ENCODE assay signal across 18 cellular contexts in the genomic region with DNA sequence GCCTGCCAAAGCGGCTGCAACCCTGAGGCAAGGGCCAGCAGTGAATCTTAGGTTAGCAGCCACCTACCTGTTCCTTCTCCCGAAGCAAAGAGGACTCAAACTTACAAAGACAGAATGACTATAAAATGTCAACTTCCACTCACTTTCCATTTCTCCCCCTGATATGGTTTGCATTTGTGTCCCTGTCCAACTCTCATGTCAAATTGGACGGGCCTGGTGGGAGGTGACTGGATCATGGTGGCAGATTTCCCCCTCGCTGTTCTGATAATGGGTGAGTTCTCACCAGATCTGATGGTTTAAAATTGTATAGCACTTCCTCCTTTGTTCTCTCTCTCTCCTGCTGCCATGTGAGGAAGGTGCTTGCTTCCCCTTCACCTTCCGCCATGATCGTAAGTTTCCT. TPM values are rescaled to one million over a fixed set of nuclear protein-coding genes. Genes with fewer than 3 reads are reported as not detected.
DNase-seq lines count a peak whose midpoint lies in the region; ATAC-seq, FAIRE-seq and TF ChIP-seq lines count a peak whose summit lies in the region.
"Had no signal": no experiment of that assay in that cellular context is flagged by ENCODE, and none has a peak within 500 bp of the region (broad histone marks: within the 10 kb centered on the region; RNA-seq: fewer than 3 reads in every experiment).

No MANE protein-coding gene starts in this region.

- H4K8ac ChIP-seq in H9 (replicated peaks; ENCODE audit: insufficient read length, low read depth, low read length) (no peak overlapping the region), H1 (ENCODE audit: extremely low read depth, insufficient read depth, low read length) (no peak overlapping the region)

- DNase-seq in H9 = no peak
- no peak for DNase-seq in WTC11 (ENCODE audit: low spot score)
- no peak for DNase-seq in H1 (ENCODE audit: low read depth in 1 of 2, low spot score in 2 of 2)
- DNase-seq in kidney tubule cell (ENCODE audit: low spot score) = no peak
- DNase-seq in activated CD4-positive, CD25-positive, alpha-beta regulatory T cell treated with anti-CD3 and anti-CD28 coated beads, Interleukin-2, amount 50 U/mL, for 72 hours = no peak
- no peak for DNase-seq in HTR-8/SVneo (ENCODE audit: insufficient read length, low spot score)
- DNase-seq in retina = no peak
- DNase-seq: ACHN; BE2C; Caco-2; CD4-positive, alpha-beta T cell; GM23248 had no signal

- H3K18ac ChIP-seq in H9 (ENCODE audit: insufficient read length, low read depth, low read length) = no peak overlapping the region
- no peak overlapping the region for H3K18ac ChIP-seq in H1 (ENCODE audit: extremely low read depth, low read length)

- H4K91ac ChIP-seq in H9 (ENCODE audit: insufficient read length, low read depth, low read length) = no peak overlapping the region
- H4K91ac ChIP-seq in H1 (replicated peaks; ENCODE audit: insufficient read length, low read length) = no peak overlapping the region

- peaks cover 10 to 11% of the 10 kb centered on the region in 2 experiments for H3K9me3 Mint-ChIP-seq in H9
- peaks cover 12% of the 10 kb centered on the region for H3K9me3 Mint-ChIP-seq in WTC11

- H3K79me2 ChIP-seq in H9 (ENCODE audit: insufficient read depth, low read length) = no peaks in the 10 kb centered on the region
- no peaks in the 10 kb centered on the region for H3K79me2 ChIP-seq in H1 (ENCODE audit: control insufficient read depth in 1 of 2, insufficient read depth in 2 of 2, low read length in 2 of 2)

- TF ChIP-seq POLR2A in H1 (IDR thresholded peaks at IDR 0.05; ENCODE audit: control extremely low read depth in 1 of 2, low read depth in 2 of 2, low read length in 2 of 2) = no peak

- no peaks in the 10 kb centered on the region for H3K36me3 ChIP-seq in H1 (ENCODE audit: control insufficient read depth in 2 of 4, insufficient read depth in 4 of 4, low read length in 3 of 4)
- H3K36me3 ChIP-seq: BE2C had no signal

- no peak overlapping the region for H3K56ac ChIP-seq in H9 (ENCODE audit: insufficient read length, low read depth, low read length)
- H3K56ac ChIP-seq in H1 (replicated peaks; ENCODE audit: insufficient read length, low read depth, low read length) = no peak overlapping the region

- CTCF ChIA-PET in WTC11 (lab: Charles Lee) = interaction anchor here (0.8 to 1.4 kb wide), 4 partner anchors 9 to 214 kb away, joined by 3 to 15 read pairs (median 4); a partner anchor contains a TSS
- CTCF ChIA-PET in H1 (lab: Charles Lee; ENCODE audit: partially characterized antibody) = interaction anchor here (1.1 kb wide), 1 partner anchor 9 kb away, joined by 3 read pairs; no protein-coding TSS in a partner anchor

- peaks cover 3 to 14% (median 5%) of the 10 kb centered on the region in 3 experiments; a peak in 6 of 7 replicates for H3K36me3 Mint-ChIP-seq in H9 (ENCODE audit: insufficient read depth in 1 of 3, low read depth in 3 of 3)
- peaks cover 10% of the 10 kb centered on the region for H3K36me3 Mint-ChIP-seq in WTC11

- H3K4ac ChIP-seq in H9 (ENCODE audit: low read depth, low read length) = no peak overlapping the region
- no peak overlapping the region for H3K4ac ChIP-seq in H1 (replicated peaks; ENCODE audit: insufficient read length, low read depth, low read length)

- H3T11ph ChIP-seq in H9 (ENCODE audit: low read length) = no peak overlapping the region

- no peak overlapping the region for H2AFZ ChIP-seq in H9 (ENCODE audit: low read length)
- H2AFZ ChIP-seq in H1 (ENCODE audit: low read length) = peak overlapping the region; percentile 80
- H2AFZ ChIP-seq: GM23248 had no signal

- TF ChIP-seq RAD21 in H1 (IDR thresholded peaks at IDR 0.05 in 1 of 2, conservative IDR thresholded peaks at IDR 0.05 in 1 of 2; ENCODE audit: low read depth in 2 of 2, low read length in 2 of 2) = no peak

- H3K23ac ChIP-seq in H9 (ENCODE audit: insufficient read length, low read depth, low read length) (no peak overlapping the region), H1 (ENCODE audit: insufficient read length) (no peak overlapping the region)

- H3K27ac Mint-ChIP-seq in H9 (peak overlapping the region; percentile 74 to 93 (median 85); a peak in 5 of 7 replicates), WTC11 (peak overlapping the region; percentile 24; the same call in 1 of the 2 replicates)
- H3K27ac Mint-ChIP-seq: CD4-positive, alpha-beta T cell had no signal

- no peak overlapping the region for H2BK15ac ChIP-seq in H9 (ENCODE audit: low read depth, low read length)
- no peak overlapping the region for H2BK15ac ChIP-seq in H1 (ENCODE audit: low read length)

- H3K9ac ChIP-seq in H9 (ENCODE audit: extremely low read depth, insufficient read length, low read length) (no peak overlapping the region), H1 (replicated peaks in 1 of 4; ENCODE audit: extremely low read depth in 1 of 4, low read depth in 3 of 4, low read length in 3 of 4) (no peak overlapping the region)
- H3K9ac ChIP-seq: GM23248 had no signal

- H3K4me1 Mint-ChIP-seq in H9 (peaks cover 36% of the 10 kb centered on the region in 2 experiments), WTC11 (peaks cover 38% of the 10 kb centered on the region)

- H3K4me1 ChIP-seq in H9 (ENCODE audit: insufficient read depth, low read length) = no peaks in the 10 kb centered on the region; the same call in 1 of the 2 replicates
- peaks cover 0 to 14% (median 4%) of the 10 kb centered on the region in 4 experiments; a peak in 3 of 7 replicates for H3K4me1 ChIP-seq in H1 (replicated peaks in 1 of 4; ENCODE audit: control insufficient read depth in 3 of 4, insufficient read depth in 4 of 4, low read length in 3 of 4)
- H3K4me1 ChIP-seq: BE2C had no signal

- no peak overlapping the region for H2BK12ac ChIP-seq in H9 (ENCODE audit: insufficient read length, low read depth, low read length)
- no peak overlapping the region; the same call in 1 of the 2 replicates for H2BK12ac ChIP-seq in H1 (ENCODE audit: low read depth, low read length)

- H4K20me1 ChIP-seq in H9 (ENCODE audit: control insufficient read depth, insufficient read depth, insufficient read length) (no peaks in the 10 kb centered on the region), H1 (replicated peaks in 1 of 2; ENCODE audit: control insufficient read depth in 1 of 2, insufficient read depth in 2 of 2, low read length in 2 of 2) (no peaks in the 10 kb centered on the region)

- no peak for TF ChIP-seq EP300 in H1 (IDR thresholded peaks at IDR 0.05; ENCODE audit: borderline replicate concordance in 1 of 2, low read depth in 2 of 2, low read length in 2 of 2)

- H3K23me2 ChIP-seq in H9 (ENCODE audit: insufficient read length, low read depth, low read length, poor library complexity, severe bottlenecking) (no peaks in the 10 kb centered on the region), H1 (ENCODE audit: low read depth, low read length) (no peaks in the 10 kb centered on the region)

- H3K27ac ChIP-seq in H9 (ENCODE audit: insufficient read length, low read depth, low read length) (no peak overlapping the region), H1 (ENCODE audit: low read depth, low read length) (no peak overlapping the region)
- H3K27ac ChIP-seq: C4-2B, GM23248 had no signal

- POLR2A ChIA-PET in WTC11 (lab: Charles Lee) (no interaction called here), H1 (lab: Charles Lee; ENCODE audit: partially characterized antibody) (no interaction called here)

- H3K79me1 ChIP-seq in H9 (ENCODE audit: insufficient read depth, low read depth, low read length, poor library complexity, severe bottlenecking) = no peaks in the 10 kb centered on the region
- H3K79me1 ChIP-seq in H1 (ENCODE audit: low read depth, low read length) = no peaks in the 10 kb centered on the region

- H3K4me3 Mint-ChIP-seq in H9 (no peak overlapping the region), WTC11 (no peak overlapping the region)
- H3K4me3 Mint-ChIP-seq: CD4-positive, alpha-beta T cell had no signal

- ATAC-seq in WTC11 = no peak

- H2BK20ac ChIP-seq in H9 (ENCODE audit: low read depth, low read length, poor library complexity, severe bottlenecking) = no peak overlapping the region
- H2BK20ac ChIP-seq in H1 (ENCODE audit: low read length) = no peak overlapping the region; the same call in 1 of the 2 replicates

- H3K27me3 ChIP-seq in H9 (ENCODE audit: insufficient read depth, low read length) = no peaks in the 10 kb centered on the region
- no peaks in the 10 kb centered on the region for H3K27me3 ChIP-seq in H1 (replicated peaks in 1 of 4; ENCODE audit: control insufficient read depth in 3 of 4, extremely low read depth in 1 of 4, insufficient read depth in 3 of 4, low read length in 3 of 4)
- H3K27me3 ChIP-seq: BE2C had no signal

- no peak overlapping the region for H4K5ac ChIP-seq in H9 (ENCODE audit: insufficient read length, low read depth, low read length)
- peak overlapping the region; percentile 75 for H4K5ac ChIP-seq in H1 (ENCODE audit: insufficient read length, low read depth, low read length)

- H3K27me3 Mint-ChIP-seq in H9 (ENCODE audit: low read depth) (no peaks in the 10 kb centered on the region), WTC11 (ENCODE audit: low read depth) (no peaks in the 10 kb centered on the region)
- H3K27me3 Mint-ChIP-seq: CD4-positive, alpha-beta T cell had no signal

- H3K4me3 ChIP-seq in H1 (ENCODE audit: extremely low read depth in 1 of 4, insufficient read depth in 2 of 4, low read depth in 3 of 4, low read length in 4 of 4) = no peak overlapping the region
- H3K4me3 ChIP-seq: GM23248 had no signal

- H2AK5ac ChIP-seq in H9 (ENCODE audit: insufficient read length, low read length) (no peak overlapping the region), H1 (ENCODE audit: low read depth, low read length) (no peak overlapping the region)

- H3K4me2 ChIP-seq in H9 (ENCODE audit: insufficient read depth, insufficient read length, low read length) (no peak overlapping the region), H1 (ENCODE audit: insufficient read depth in 1 of 2, low read depth in 2 of 2, low read length in 2 of 2) (no peak overlapping the region)

- FAIRE-seq in H1 (lab: Jason Lieb, UNC) (no peak), HTR-8/SVneo (lab: Jason Lieb, UNC) (no peak)
- FAIRE-seq: A204.1, D721Med, G401.6, GM12892, GM18507 had no signal

- no peak overlapping the region for H2BK120ac ChIP-seq in H9 (ENCODE audit: low read depth, low read length, poor library complexity, severe bottlenecking)
- no peak overlapping the region for H2BK120ac ChIP-seq in H1 (replicated peaks; ENCODE audit: low read depth, low read length)

- TF ChIP-seq CTCF in H9 (conservative IDR thresholded peaks at IDR 0.05) (no peak), WTC11 (IDR thresholded peaks at IDR 0.05) (no peak), H1 (IDR thresholded peaks at IDR 0.05; ENCODE audit: control extremely low read depth in 1 of 3, insufficient read depth in 1 of 3, low read depth in 1 of 3, low read length in 3 of 3) (no peak)

- H3K14ac ChIP-seq in H9 (ENCODE audit: insufficient read depth, low read length) (no peak overlapping the region), H1 (ENCODE audit: insufficient read length) (no peak overlapping the region)

- H2BK5ac ChIP-seq in H9 (ENCODE audit: insufficient read length, low read length) (no peak overlapping the region), H1 (ENCODE audit: low read depth, low read length) (no peak overlapping the region)

- no peaks in the 10 kb centered on the region for H3K9me3 ChIP-seq in H9 (ENCODE audit: control insufficient read depth, low read depth, low read length)
- peaks cover 0 to 5% of the 10 kb centered on the region in 2 experiments; a peak in 2 of 4 replicates for H3K9me3 ChIP-seq in H1 (ENCODE audit: insufficient read depth in 2 of 2, low read depth in 1 of 2, low read length in 1 of 2)
- H3K9me3 ChIP-seq: BE2C, Caco-2 had no signal

- WGBS in H9 (ENCODE audit: extremely low coverage, insufficient read length, low lambda C conversion rate) = no CpG with 5 or more reads among the region's 6 CpGs
- 84% methylated on average over 6 of the region's 6 CpGs; no CpG with 5 or more reads in 1 of the 2 experiments for WGBS in H1 (ENCODE audit: extremely low coverage in 1 of 2, insufficient coverage in 1 of 2, insufficient read length in 1 of 2, insufficient replicate concordance in 2 of 2, low coverage in 1 of 2, low lambda C conversion rate in 2 of 2, missing lambda C conversion rate in 1 of 2), 2 experiments

RNA-seq across cellular contexts. Expression of a gene that starts 35.3 kb away (rescaled TPM):
- 0.77 and 1.7 TPM in 2 replicates for total RNA-seq in H9 (2021)
- 1.7 to 2.1 TPM (median 1.9 TPM) in 3 replicates for total RNA-seq in WTC11 (2021)
- 1.2 and 1.5 TPM in 2 replicates for total RNA-seq in H1 (2021; fragmentation: NEBNext Ultra II Directional; extraction: Animal tissue kit (Norgen Biotek cat#: 25700))
- polyA plus RNA-seq in H1 (2011; rRNA removed) = 0.22 and 0.33 TPM in 2 replicates
- polyA plus RNA-seq in H1 (2011; cell fraction: cytosol; rRNA removed) = 0.27 TPM
- 0.31 TPM for polyA plus RNA-seq in H1 (2011; cell fraction: nucleus; rRNA removed)
- 0.18 to 0.99 TPM (median 0.69 TPM) in 4 replicates for polyA plus RNA-seq in H1 (2012, experiment 1 of 2)
- 0.03 TPM for polyA plus RNA-seq in H1 (2012, experiment 2 of 2)
- polyA plus RNA-seq in H1 (2013, experiment 1 of 2) = 1.1 TPM
- 1.9 TPM for polyA plus RNA-seq in H1 (2013, experiment 2 of 2)
- 0.85 and 1.0 TPM in 2 replicates for polyA minus RNA-seq in H1 (2011; rRNA and poly(A)+ RNA removed)
- polyA minus RNA-seq in H1 (2011; cell fraction: cytosol; rRNA and poly(A)+ RNA removed) = not detected
- polyA minus RNA-seq in H1 (2011; cell fraction: nucleus; rRNA and poly(A)+ RNA removed) = 1.9 TPM
